In the genomic region with DNA sequence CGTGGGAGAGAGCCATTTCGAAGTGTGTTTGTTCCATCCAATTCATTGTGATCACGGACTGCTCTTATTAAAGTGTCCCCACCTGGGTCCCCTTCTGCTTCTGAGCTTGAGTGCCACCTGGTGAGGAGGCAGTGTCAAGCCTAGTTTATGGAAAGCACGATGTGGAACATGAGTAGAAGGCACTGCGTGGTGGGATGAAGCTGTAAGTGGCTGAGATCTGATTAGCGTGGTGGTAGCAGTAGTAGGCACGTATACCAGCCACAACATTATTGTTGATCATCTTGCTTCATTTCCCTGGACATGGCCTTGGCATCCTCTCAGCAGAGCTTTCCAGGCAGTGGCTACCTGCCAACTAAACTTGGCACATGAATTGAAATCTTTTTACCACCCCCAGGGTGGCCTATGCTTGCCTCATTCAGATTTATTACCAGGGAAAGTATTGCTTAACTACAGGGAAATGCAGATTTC, we compare ENCODE assay signal across 9 cellular contexts. TPM values are rescaled to one million over a fixed set of nuclear protein-coding genes. Genes with fewer than 3 reads are reported as not detected.
DNase-seq lines count a peak whose midpoint lies in the region; ATAC-seq and TF ChIP-seq lines count a peak whose summit lies in the region.
"Had no signal": no experiment of that assay in that cellular context is flagged by ENCODE, and none has a peak within 500 bp of the region (broad histone marks: within the 10 kb centered on the region; RNA-seq: fewer than 3 reads in every experiment).

No MANE protein-coding gene starts in this region.

- ATAC-seq in HG02678 (IDR thresholded peaks at IDR 0.05; ENCODE audit: unreplicated experiment): peak; percentile 64

- peaks cover 0 to 16% (median 12%) of the 10 kb centered on the region in 6 donors for H3K4me1 ChIP-seq in spleen

- TF ChIP-seq CTCF in GM13977 (IDR thresholded peaks at IDR 0.05; ENCODE audit: extremely low read depth, insufficient read depth, missing control alignments) (peak; percentile 52), fibroblast of pulmonary artery (IDR thresholded peaks at IDR 0.05; ENCODE audit: low read length, missing control alignments) (no peak), spleen (IDR thresholded peaks at IDR 0.05 in 8 of 11, conservative IDR thresholded peaks at IDR 0.05 in 3 of 11) (peak in 2 of 11 experiments; percentile 10 to 11)

- no peaks in the 10 kb centered on the region for H3K36me3 ChIP-seq in spleen

- 37 to 53% (median 44%) methylated on average over 7 of the region's 7 CpGs for WGBS in spleen, 5 donors

- peak overlapping the region in 7 of 8 donors; percentile 0 to 73 (median 52) for H3K27ac ChIP-seq in spleen
- H3K27ac ChIP-seq: SJSA1 had no signal

- no peaks in the 10 kb centered on the region for H3K27me3 ChIP-seq in spleen (replicated peaks in 1 of 7)
- H3K27me3 ChIP-seq: SJSA1 had no signal

- intact Hi-C loops in spleen (cut with DNase I; ENCODE audit: low total_unique reads): no loop called here

- no peaks in the 10 kb centered on the region for H3K9me3 ChIP-seq in spleen
- H3K9me3 ChIP-seq: SJSA1 had no signal

- DNase-seq in GM13977 (ENCODE audit: low spot score): no peak
- peak; percentile 67 for DNase-seq in NCI-H69 (lab: John Stamatoyannopoulos, UW)
- peak; percentile 61 for DNase-seq in fibroblast of pulmonary artery (ENCODE audit: low read depth)
- no peak for DNase-seq in spleen
- no peak for DNase-seq in occipital lobe (lab: John Stamatoyannopoulos, UW)
- no peak for DNase-seq in NCI-H187 (lab: John Stamatoyannopoulos, UW)
- no peak for DNase-seq in SKM-1 treated with dmso at 0.1 percent for 144 hours (lab: John Stamatoyannopoulos, UW; ENCODE audit: unreplicated experiment)

- no peak for TF ChIP-seq POLR2A in spleen (IDR thresholded peaks at IDR 0.05)

- H3K4me3 ChIP-seq in fibroblast of pulmonary artery (replicated peaks; ENCODE audit: low read depth, low read length): no peak overlapping the region
- peak overlapping the region in 1 of 8 donors; percentile 35 for H3K4me3 ChIP-seq in spleen
- H3K4me3 ChIP-seq: SJSA1 had no signal

- in situ Hi-C loops in GM13977 (cut with MboI; ENCODE audit: low pct_unique_long_range_greater_than_20kb, low sequenced_read_pairs, unreplicated experiment): no loop called here

RNA-seq across cellular contexts. Expression of a gene that starts 46.4 kb away (rescaled TPM):
- total RNA-seq in spleen (10 to 100 TPM in 3 of 7 donors, 1 to 10 TPM in 4; 7.5 to 29.1 (median 9.8) TPM), occipital lobe (not detected)
- polyA plus RNA-seq in spleen: 1 to 10 TPM in 2 of 3 donors, under 1 TPM in 1; 0.70 to 1.4 (median 1.1) TPM

Comparison
In these comparisons a context has a peak if more than half of its experiments do, and no peak if none do; other contexts are left out.
1. DNase-seq: peak in NCI-H69 (single experiment) and fibroblast of pulmonary artery (single experiment); none in GM13977 (single experiment), spleen (single experiment), occipital lobe (single experiment), NCI-H187 (0 of 2) and SKM-1 treated with dmso at 0.1 percent for 144 hours (single experiment).